ENCODE assay signal across 29 cellular contexts in genomic region chr1:206653715-206654459, GRCh38. TPM values are rescaled to one million over a fixed set of nuclear protein-coding genes. Genes with fewer than 3 reads are reported as not detected.
"Had no signal": no experiment of that assay in that cellular context is flagged by ENCODE, and none has a peak within 500 bp of the region (broad histone marks: within the 10 kb centered on the region; RNA-seq: fewer than 3 reads in every experiment).

No MANE protein-coding gene starts in this region.

- H3K27me3 ChIP-seq: gastroesophageal sphincter, ovary, stomach, suprapubic skin, tibial artery, upper lobe of right lung had no signal

- H3K9me3 ChIP-seq: gastroesophageal sphincter, neutrophil, ovary, prostate gland, stomach, suprapubic skin, tibial artery, upper lobe of right lung had no signal

- H3K4me3 ChIP-seq: gastroesophageal sphincter, lung, ovary, prostate gland, stomach, suprapubic skin, tibial artery, upper lobe of right lung had no signal

- H3K36me3 ChIP-seq: neutrophil, ovary, prostate gland, suprapubic skin, upper lobe of right lung had no signal

- ATAC-seq: activated CD4-positive, alpha-beta T cell treated with anti-CD3 and anti-CD28 coated beads for 36 hours; activated T-cell treated with anti-CD3 and anti-CD28 coated beads, Interleukin-2, amount 50 U/mL, for 72 hours; effector memory CD8-positive, alpha-beta T cell; gastroesophageal sphincter; left lobe of liver; stimulated activated naive B cell treated with anti-CD40 and anti-IgM and Interleukin-4, amounts not matched to agents 10 μg/mL and 1 μg/mL and 100 μg/mL, for 72 hours; T-cell; upper lobe of right lung had no signal

- H3K27ac ChIP-seq: neutrophil, ovary, prostate gland, suprapubic skin, tibial artery, upper lobe of right lung had no signal

- DNase-seq: activated CD4-positive, alpha-beta T cell treated with anti-CD3 and anti-CD28 coated beads for 36 hours; activated CD4-positive, alpha-beta T cell treated with anti-CD3 and anti-CD28 coated beads, Interleukin-2, amount 50 U/mL, for 4 hours; activated CD4-positive, CD25-positive, alpha-beta regulatory T cell; activated effector memory CD4-positive, alpha-beta T cell treated with Interleukin-2 at 50 U/mL for 16 hours; activated naive CD4-positive, alpha-beta T cell treated with Interleukin-2 at 50 U/mL for 16 hours; activated T-cell treated with anti-CD3 and anti-CD28 coated beads for 4 hours; activated T-cell treated with anti-CD3 and anti-CD28 coated beads, Interleukin-2, amount 50 U/mL, for 72 hours; anterior cingulate cortex; caudate nucleus; cortex of kidney; effector memory CD8-positive, alpha-beta T cell; hypothalamus; immature natural killer cell; naive B cell; nephron progenitor cell; ovary; stimulated activated CD4-positive, alpha-beta T cell treated with anti-CD3 and anti-CD28 coated beads, Interleukin-15, amount 100 ng/mL, for 24 hours; stimulated activated CD4-positive, alpha-beta T cell treated with anti-CD3 and anti-CD28 coated beads, Interleukin-2, amount 100 ng/mL, for 24 hours; stimulated activated naive B cell treated with anti-CD40 and anti-IgM and Interleukin-4, amounts not matched to agents 10 μg/mL and 1 μg/mL and 100 μg/mL, for 72 hours; stomach; T-cell; tibial artery; upper lobe of right lung had no signal

- H3K4me1 ChIP-seq: prostate gland had no signal

RNA-seq across cellular contexts. Expression of gene DYRK3, which starts 18.6 kb away (rescaled TPM):
- polyA plus RNA-seq: immature natural killer cell had no signal
